1 cellular context compared by ENCODE assay signal in the genomic region with DNA sequence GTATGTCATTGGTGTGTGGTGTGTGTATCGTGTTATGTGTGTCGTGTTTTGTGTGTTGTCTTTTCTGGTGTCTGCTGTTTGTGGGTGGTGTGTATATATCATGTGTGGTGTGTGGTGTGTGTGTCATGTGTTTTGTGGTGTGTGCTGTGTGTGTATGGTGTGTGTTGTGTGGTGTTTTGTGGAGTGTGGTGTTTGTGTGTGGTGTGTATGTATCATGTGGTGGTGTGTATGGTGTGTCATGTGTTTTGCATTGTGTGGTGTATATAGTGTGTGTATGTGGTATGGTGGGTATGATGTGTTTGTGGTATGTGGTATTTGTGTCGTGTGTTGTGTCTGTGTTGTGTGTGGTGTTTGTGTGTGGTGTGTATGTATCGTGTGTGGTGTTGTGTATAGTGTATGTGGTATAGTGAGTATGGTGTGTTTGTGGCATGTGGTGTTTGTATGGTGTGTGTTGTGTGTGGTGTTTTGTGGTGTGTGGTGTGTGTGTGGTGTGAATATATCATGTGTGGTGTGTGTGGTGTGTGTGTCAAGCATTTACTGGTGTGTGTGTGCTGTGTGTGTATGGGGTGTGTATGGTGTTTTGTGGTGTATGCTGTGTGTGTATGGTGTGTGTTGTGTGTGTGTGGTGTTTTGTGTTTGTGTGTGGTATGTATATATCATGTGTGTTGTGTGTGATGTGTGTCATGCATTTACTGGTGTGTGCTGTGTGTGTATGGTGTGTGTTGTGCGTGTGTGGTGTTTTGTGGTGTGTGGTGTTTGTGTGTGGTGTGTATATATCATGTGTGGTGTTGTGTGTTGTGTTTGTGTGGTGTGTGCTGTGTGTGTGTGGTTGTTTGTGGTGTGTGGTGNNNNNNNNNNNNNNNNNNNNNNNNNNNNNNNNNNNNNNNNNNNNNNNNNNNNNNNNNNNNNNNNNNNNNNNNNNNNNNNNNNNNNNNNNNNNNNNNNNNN.
TF ChIP-seq lines count a peak whose summit lies in the region.

No MANE protein-coding gene starts in this region.

TF ChIP-seq in GM12891, 5 proteins besides CTCF, POLR2A, EP300 and RAD21:
- TF ChIP-seq PAX5 (IDR thresholded peaks at IDR 0.05; ENCODE audit: insufficient read depth, low read length, severe bottlenecking) (no peak), TAF1 (IDR thresholded peaks at IDR 0.05; ENCODE audit: low read depth, low read length) (no peak), SPI1 (IDR thresholded peaks at IDR 0.05; ENCODE audit: low read depth, low read length) (no peak), POU2F2 (IDR thresholded peaks at IDR 0.05; ENCODE audit: low read depth, low read length) (no peak; the same call in 1 of the 2 replicates), POLR2AphosphoS5 (IDR thresholded peaks at IDR 0.05; ENCODE audit: low read depth, low read length) (no peak)
